8 cellular contexts compared by ENCODE assay signal in genomic region chr12:6764011-6764828, GRCh38. TPM values are rescaled to one million over a fixed set of nuclear protein-coding genes. Genes with fewer than 3 reads are reported as not detected.
A peak's percentile ranks its signal among the peaks of the same experiment; 100 is the strongest.
DNase-seq lines count a peak whose midpoint lies in the region; ATAC-seq and TF ChIP-seq lines count a peak whose summit lies in the region.

No MANE protein-coding gene starts in this region.

- H3K4me1 ChIP-seq in Loucy (ENCODE audit: insufficient read depth, low read length, poor library complexity, severe bottlenecking) (peaks cover 42% of the 10 kb centered on the region), right cardiac atrium (ENCODE audit: control insufficient read depth, insufficient read depth, low read length) (peaks cover 9% of the 10 kb centered on the region)

- H3K4me2 ChIP-seq in Loucy (ENCODE audit: low read depth, low read length, poor library complexity, severe bottlenecking) = peak overlapping the region; percentile 94

- 0 out of 2 replicates have a peak overlapping the region, but pooled peaks have one; percentile 0 for H2AFZ ChIP-seq in Loucy (ENCODE audit: low read length)

- no peaks in the 10 kb centered on the region for H3K36me3 ChIP-seq in Loucy (ENCODE audit: insufficient read depth, low read length)

- H3K9ac ChIP-seq in Loucy (ENCODE audit: low read depth, low read length, poor library complexity, severe bottlenecking) = peak overlapping the region; percentile 85

- peaks cover 4% of the 10 kb centered on the region for H3K36me3 Mint-ChIP-seq in activated CD8-positive, alpha-beta memory T cell treated with anti-CD3 and anti-CD28 coated beads, Interleukin-2, amount 10 ng/mL, durations not matched to agents 7 days and 5 days

- 0 out of 2 replicates have a peak, but pooled peaks cover 5% of the 10 kb centered on the region for H3F3A ChIP-seq in Loucy (ENCODE audit: low read depth)

- peak overlapping the region; percentile 73 for H3K4me3 ChIP-seq in Loucy (ENCODE audit: low read length, poor library complexity, severe bottlenecking)
- peak overlapping the region; percentile 3 for H3K4me3 ChIP-seq in astrocyte of the spinal cord (ENCODE audit: low read depth, low read length)
- peak overlapping the region; percentile 16 for H3K4me3 ChIP-seq in right cardiac atrium (ENCODE audit: low read length)

- peaks cover 35% of the 10 kb centered on the region for H3K79me2 ChIP-seq in Loucy (ENCODE audit: insufficient read depth, low read length)

- no peaks in the 10 kb centered on the region for H3K9me2 ChIP-seq in Loucy (replicated peaks; ENCODE audit: low read depth, low read length)

- peaks cover 30% of the 10 kb centered on the region for H3K27me3 Mint-ChIP-seq in activated CD8-positive, alpha-beta memory T cell treated with anti-CD3 and anti-CD28 coated beads, Interleukin-2, amount 10 ng/mL, durations not matched to agents 7 days and 5 days

- peak overlapping the region; percentile 62 for H3K4me3 Mint-ChIP-seq in activated CD8-positive, alpha-beta memory T cell treated with anti-CD3 and anti-CD28 coated beads, Interleukin-2, amount 10 ng/mL, durations not matched to agents 7 days and 5 days

- H3K27me3 ChIP-seq in Loucy (ENCODE audit: insufficient read depth, low read length, poor library complexity, severe bottlenecking) (no peaks in the 10 kb centered on the region), right cardiac atrium (ENCODE audit: control insufficient read depth, insufficient read depth) (no peaks in the 10 kb centered on the region)

- H3K27ac ChIP-seq in right cardiac atrium (ENCODE audit: low read length) = peak overlapping the region; percentile 82

- in situ Hi-C loops in astrocyte of the spinal cord (cut with HindIII; ENCODE audit: low sequenced_read_pairs) = no loop called here

- 2% methylated on average over 16 of the region's 16 CpGs for WGBS in right cardiac atrium

- H3K9me3 ChIP-seq in Loucy (ENCODE audit: insufficient read depth, low read depth, low read length) = no peaks in the 10 kb centered on the region
- no peaks in the 10 kb centered on the region for H3K9me3 ChIP-seq in right cardiac atrium (ENCODE audit: control insufficient read depth, low read length)

- peaks cover 40% of the 10 kb centered on the region for H3K4me1 Mint-ChIP-seq in activated CD8-positive, alpha-beta memory T cell treated with anti-CD3 and anti-CD28 coated beads, Interleukin-2, amount 10 ng/mL, durations not matched to agents 7 days and 5 days

- ATAC-seq in activated CD8-positive, alpha-beta memory T cell treated with anti-CD3 and anti-CD28 coated beads, Interleukin-2, amount 10 ng/mL, durations not matched to agents 7 days and 5 days = peak; percentile 82
- peak; percentile 92 for ATAC-seq in right cardiac atrium

- CTCF ChIA-PET in activated CD8-positive, alpha-beta memory T cell treated with anti-CD3 and anti-CD28 coated beads, Interleukin-2, amount 10 ng/mL, durations not matched to agents 7 days and 5 days (lab: Charles Lee) = interaction anchor here (1.2 to 6.5 kb wide), 5 partner anchors 10 to 15 kb away, joined by 6 to 108 read pairs (median 29); partner anchors contain the start of gene MLF2

- no peaks in the 10 kb centered on the region for H3K9me3 Mint-ChIP-seq in activated CD8-positive, alpha-beta memory T cell treated with anti-CD3 and anti-CD28 coated beads, Interleukin-2, amount 10 ng/mL, durations not matched to agents 7 days and 5 days (ENCODE audit: low read depth)

- peak overlapping the region; percentile 39 for H3K27ac Mint-ChIP-seq in activated CD8-positive, alpha-beta memory T cell treated with anti-CD3 and anti-CD28 coated beads, Interleukin-2, amount 10 ng/mL, durations not matched to agents 7 days and 5 days

- TF ChIP-seq CTCF in Loucy (conservative IDR thresholded peaks at IDR 0.05; ENCODE audit: low read length) (no peak), astrocyte of the spinal cord (IDR thresholded peaks at IDR 0.05; ENCODE audit: low read depth, low read length) (no peak)

- peaks cover 14% of the 10 kb centered on the region for H4K20me1 ChIP-seq in Loucy (ENCODE audit: insufficient read depth, low read length, poor library complexity, severe bottlenecking)

- intact Hi-C loops in right cardiac atrium (cut with DNase I) (no loop called here), posterior cingulate gyrus (cut with DNase I) (no loop called here)

- peak; percentile 87 for DNase-seq in activated CD8-positive, alpha-beta memory T cell treated with anti-CD3 and anti-CD28 coated beads, Interleukin-2, amount 10 ng/mL, durations not matched to agents 7 days and 5 days
- no peak for DNase-seq in activated CD8-positive, alpha-beta memory T cell treated with anti-CD3 and anti-CD28 coated beads for 24 hours
- DNase-seq in HCEC 1CT (peak; percentile 99), RPMI7951 (ENCODE audit: low read depth) (peak; percentile 100), astrocyte of the spinal cord (ENCODE audit: low read depth, low spot score) (peak; percentile 100), right cardiac atrium (peak; percentile 96 to 97 (median 97)), posterior cingulate gyrus (peak; percentile 60 to 99 (median 90))

RNA-seq across cellular contexts. Expression of gene PTMS, which starts 1.9 kb away (rescaled TPM):
- 100 to 1,000 TPM; 131 to 142 TPM for total RNA-seq in activated CD8-positive, alpha-beta memory T cell treated with anti-CD3 and anti-CD28 coated beads, Interleukin-2, amount 10 ng/mL, durations not matched to agents 7 days and 5 days
- 126 and 151 TPM in 2 replicates for total RNA-seq in RPMI7951 (2014; rRNA removed; shearing (Covaris generic))
- 100 to 1,000 TPM; 116 to 161 (median 149) TPM for total RNA-seq in right cardiac atrium
- polyA plus RNA-seq in right cardiac atrium = 244 TPM

RNA-seq across cellular contexts. Expression of gene LAG3, which starts 8.1 kb away (rescaled TPM):
- total RNA-seq in activated CD8-positive, alpha-beta memory T cell treated with anti-CD3 and anti-CD28 coated beads, Interleukin-2, amount 10 ng/mL, durations not matched to agents 7 days and 5 days = 100 to 1,000 TPM; 320 to 420 TPM
- 0.10 and 0.12 TPM in 2 replicates for total RNA-seq in RPMI7951 (2014; rRNA removed; shearing (Covaris generic))
- total RNA-seq in right cardiac atrium = 1 to 10 TPM in 2 of 4 donors, under 1 TPM in 2; 0.28 to 1.1 (median 0.76) TPM
- 0.57 TPM for polyA plus RNA-seq in right cardiac atrium

RNA-seq across cellular contexts. Expression of gene MLF2, which starts 11.3 kb away (rescaled TPM):
- 100 to 1,000 TPM; 102 to 113 TPM for total RNA-seq in activated CD8-positive, alpha-beta memory T cell treated with anti-CD3 and anti-CD28 coated beads, Interleukin-2, amount 10 ng/mL, durations not matched to agents 7 days and 5 days
- 178 and 215 TPM in 2 replicates for total RNA-seq in RPMI7951 (2014; rRNA removed; shearing (Covaris generic))
- total RNA-seq in right cardiac atrium = 100 to 1,000 TPM; 123 to 135 (median 130) TPM
- polyA plus RNA-seq in right cardiac atrium = 146 TPM

RNA-seq across cellular contexts. Expression of gene CD4, which starts 25.1 kb away (rescaled TPM):
- 1 to 10 TPM in 1 of 2 experiments, under 1 TPM in 1; 0.82 to 1.8 TPM for total RNA-seq in activated CD8-positive, alpha-beta memory T cell treated with anti-CD3 and anti-CD28 coated beads, Interleukin-2, amount 10 ng/mL, durations not matched to agents 7 days and 5 days
- total RNA-seq in RPMI7951 (2014; rRNA removed; shearing (Covaris generic)) = 3.5 and 5.4 TPM in 2 replicates
- 10 to 100 TPM; 11.4 to 15.4 (median 13.7) TPM for total RNA-seq in right cardiac atrium
- polyA plus RNA-seq in right cardiac atrium = 2.5 TPM

RNA-seq across cellular contexts. Expression of gene COPS7A, which starts 40.4 kb away (rescaled TPM):
- total RNA-seq in activated CD8-positive, alpha-beta memory T cell treated with anti-CD3 and anti-CD28 coated beads, Interleukin-2, amount 10 ng/mL, durations not matched to agents 7 days and 5 days = 10 to 100 TPM; 28.2 to 30.0 TPM
- total RNA-seq in RPMI7951 (2014; rRNA removed; shearing (Covaris generic)) = 61.0 and 63.3 TPM in 2 replicates
- 10 to 100 TPM; 60.3 to 71.0 (median 65.9) TPM for total RNA-seq in right cardiac atrium
- 71.8 TPM for polyA plus RNA-seq in right cardiac atrium

Comparison
In these comparisons a context has a peak if more than half of its experiments do, and no peak if none do; other contexts are left out.
1. H3K4me3 ChIP-seq: peak in every context shown above with its lines; median percentile 73 in Loucy; 16 in right cardiac atrium; 3 in astrocyte of the spinal cord.
2. RNA of gene LAG3, which starts 8.1 kb away (total RNA-seq): 320 to 420 TPM in activated CD8-positive, alpha-beta memory T cell treated with anti-CD3 and anti-CD28 coated beads, Interleukin-2, amount 10 ng/mL, durations not matched to agents 7 days and 5 days; 0.28 to 1.1 TPM in right cardiac atrium and 0.10 to 0.12 TPM in RPMI7951; every median in the first group is over 100 times any median in the second.